Comparison of ENCODE assay signal across 19 cellular contexts in the genomic region with DNA sequence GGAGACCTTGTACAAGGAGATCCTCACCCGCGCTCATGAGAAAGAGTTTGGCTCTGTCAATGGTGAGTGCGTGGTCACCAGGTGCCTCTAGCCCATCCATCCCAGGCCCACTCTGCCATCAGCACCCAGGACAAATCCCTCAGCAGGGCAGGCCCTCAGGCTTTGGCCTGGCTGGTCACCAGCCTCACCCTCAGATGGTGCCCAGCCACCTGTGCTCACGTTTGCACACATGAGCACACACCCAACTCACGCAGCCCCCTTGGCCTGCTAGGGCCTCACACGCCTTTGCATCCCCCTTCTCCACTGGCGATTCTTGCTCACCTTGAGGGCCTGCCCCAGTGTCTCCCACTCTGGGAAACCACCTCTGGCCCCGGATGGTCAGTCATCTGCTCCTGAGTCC. TPM values are rescaled to one million over a fixed set of nuclear protein-coding genes. Genes with fewer than 3 reads are reported as not detected.
A peak's percentile ranks its signal among the peaks of the same experiment; 100 is the strongest.
DNase-seq lines count a peak whose midpoint lies in the region; ATAC-seq, FAIRE-seq and TF ChIP-seq lines count a peak whose summit lies in the region.
"Had no signal": no experiment of that assay in that cellular context is flagged by ENCODE, and none has a peak within 500 bp of the region (broad histone marks: within the 10 kb centered on the region; RNA-seq: fewer than 3 reads in every experiment).

No MANE protein-coding gene starts in this region.

- POLR2A ChIA-PET in WTC11 (lab: Charles Lee), result interaction anchor here (0.6 to 1.1 kb wide), 2 partner anchors 25 to 35 kb away, joined by 3 read pairs; partner anchors contain the start of gene YIF1A

- no peak for TF ChIP-seq CTCF in WTC11 (IDR thresholded peaks at IDR 0.05)
- TF ChIP-seq CTCF in endothelial cell (IDR thresholded peaks at IDR 0.05; ENCODE audit: unreplicated experiment), result no peak

- CTCF ChIA-PET in WTC11 (lab: Charles Lee), result interaction anchor here (0.5 to 1.8 kb wide), 13 partner anchors 11 to 94 kb away, joined by 3 to 13 read pairs (median 4); partner anchors contain the start of genes RIN1 and YIF1A

- FAIRE-seq in urothelium cell line (lab: Jason Lieb, UNC), result peak; percentile 30

- in situ Hi-C loops in G401 (cut with HindIII; ENCODE audit: low sequenced_read_pairs), result no loop called here

- H3K27me3 Mint-ChIP-seq in activated T-cell treated with anti-CD3 and anti-CD28 coated beads, Interleukin-2, amount 50 U/mL, for 72 hours (ENCODE audit: low read depth), result no peaks in the 10 kb centered on the region
- H3K27me3 Mint-ChIP-seq in activated T-cell treated with anti-CD3 and anti-CD28 coated beads, Interleukin-2, amount 50 U/mL, for 24 hours, result no peaks in the 10 kb centered on the region
- H3K27me3 Mint-ChIP-seq in WTC11 (ENCODE audit: low read depth), result no peaks in the 10 kb centered on the region; the same call in 1 of the 2 replicates
- peaks cover 18% of the 10 kb centered on the region for H3K27me3 Mint-ChIP-seq in endothelial cell (ENCODE audit: unreplicated experiment)

- ATAC-seq in activated T-cell treated with anti-CD3 and anti-CD28 coated beads, Interleukin-2, amount 50 U/mL, for 72 hours (replicated peaks in 1 of 2), result no peak
- ATAC-seq in WTC11 (no peak), GM18519 (IDR thresholded peaks at IDR 0.05; ENCODE audit: low FRiP score, unreplicated experiment) (no peak)
- ATAC-seq: SK-N-SH treated with all-trans-retinoic acid at 6 μM for 48 hours had no signal

- peaks cover 21% of the 10 kb centered on the region for H3K4me1 Mint-ChIP-seq in activated T-cell treated with anti-CD3 and anti-CD28 coated beads, Interleukin-2, amount 50 U/mL, for 72 hours (ENCODE audit: low read depth)
- peaks cover 27% of the 10 kb centered on the region for H3K4me1 Mint-ChIP-seq in activated T-cell treated with anti-CD3 and anti-CD28 coated beads, Interleukin-2, amount 50 U/mL, for 24 hours (ENCODE audit: low read depth)
- peaks cover 8% of the 10 kb centered on the region for H3K4me1 Mint-ChIP-seq in WTC11
- H3K4me1 Mint-ChIP-seq in endothelial cell (ENCODE audit: unreplicated experiment), result peaks cover 11% of the 10 kb centered on the region

- peaks cover 10 to 16% of the 10 kb centered on the region in 2 donors for H3K36me3 Mint-ChIP-seq in activated T-cell treated with anti-CD3 and anti-CD28 coated beads, Interleukin-2, amount 50 U/mL, for 72 hours (ENCODE audit: insufficient read depth in 2 of 2)
- H3K36me3 Mint-ChIP-seq in activated T-cell treated with anti-CD3 and anti-CD28 coated beads, Interleukin-2, amount 50 U/mL, for 24 hours (ENCODE audit: low read depth), result peaks cover 88% of the 10 kb centered on the region
- H3K36me3 Mint-ChIP-seq in WTC11 (peaks cover 35% of the 10 kb centered on the region), endothelial cell (ENCODE audit: low read depth, unreplicated experiment) (peaks cover 19% of the 10 kb centered on the region)

- DNase-seq in activated T-cell treated with anti-CD3 and anti-CD28 coated beads, Interleukin-2, amount 50 U/mL, for 72 hours, result no peak
- DNase-seq in activated T-cell treated with anti-CD3 and anti-CD28 coated beads, Interleukin-2, amount 50 U/mL, for 24 hours, result no peak
- DNase-seq in WTC11 (ENCODE audit: low spot score) (no peak), endothelial cell (ENCODE audit: low spot score) (no peak), urothelium cell line (ENCODE audit: low spot score) (no peak), NCI-H446 treated with DMSO at 0.1 percent for 48 hours (lab: John Stamatoyannopoulos, UW) (no peak), G401 (ENCODE audit: low spot score) (no peak)
- DNase-seq: CD8-positive, alpha-beta memory T cell; GDM1; MG63; NCI-H187 treated with DMSO at 0.1 percent for 48 hours; NCI-H2107; NCI-H2227 treated with DMSO at 0.1 percent for 48 hours; NCI-H510A treated with DMSO at 0.1 percent for 48 hours; NCI-H748 treated with DMSO at 0.1 percent for 48 hours; SIG-M5 had no signal

- H3K4me3 Mint-ChIP-seq in activated T-cell treated with anti-CD3 and anti-CD28 coated beads, Interleukin-2, amount 50 U/mL, for 72 hours, result no peak overlapping the region
- no peak overlapping the region for H3K4me3 Mint-ChIP-seq in activated T-cell treated with anti-CD3 and anti-CD28 coated beads, Interleukin-2, amount 50 U/mL, for 24 hours
- H3K4me3 Mint-ChIP-seq in WTC11 (no peak overlapping the region), endothelial cell (ENCODE audit: unreplicated experiment) (peak overlapping the region; percentile 7)

- H3K9me3 Mint-ChIP-seq in activated T-cell treated with anti-CD3 and anti-CD28 coated beads, Interleukin-2, amount 50 U/mL, for 72 hours, result no peaks in the 10 kb centered on the region
- H3K9me3 Mint-ChIP-seq in activated T-cell treated with anti-CD3 and anti-CD28 coated beads, Interleukin-2, amount 50 U/mL, for 24 hours, result no peaks in the 10 kb centered on the region
- H3K9me3 Mint-ChIP-seq in WTC11, result no peaks in the 10 kb centered on the region
- H3K9me3 Mint-ChIP-seq in endothelial cell (ENCODE audit: unreplicated experiment), result no peaks in the 10 kb centered on the region
- H3K9me3 Mint-ChIP-seq: CD8-positive, alpha-beta memory T cell had no signal

- H3K27ac Mint-ChIP-seq in activated T-cell treated with anti-CD3 and anti-CD28 coated beads, Interleukin-2, amount 50 U/mL, for 72 hours, result peak overlapping the region; percentile 68
- no peak overlapping the region for H3K27ac Mint-ChIP-seq in activated T-cell treated with anti-CD3 and anti-CD28 coated beads, Interleukin-2, amount 50 U/mL, for 24 hours
- peak overlapping the region; percentile 63 for H3K27ac Mint-ChIP-seq in WTC11
- no peak overlapping the region for H3K27ac Mint-ChIP-seq in endothelial cell (ENCODE audit: unreplicated experiment)

TF ChIP-seq in WTC11, 78 proteins besides CTCF, POLR2A, EP300 and RAD21:
- TF ChIP-seq NFYB (CRISPR knock-in tag; conservative IDR thresholded peaks at IDR 0.05; ENCODE audit: low read depth), result no peak
- no peak for TF ChIP-seq MLX (CRISPR knock-in tag; IDR thresholded peaks at IDR 0.05)
- TF ChIP-seq NR3C1 (CRISPR knock-in tag; conservative IDR thresholded peaks at IDR 0.05; ENCODE audit: low read depth), result no peak
- TF ChIP-seq, protein P1, sequence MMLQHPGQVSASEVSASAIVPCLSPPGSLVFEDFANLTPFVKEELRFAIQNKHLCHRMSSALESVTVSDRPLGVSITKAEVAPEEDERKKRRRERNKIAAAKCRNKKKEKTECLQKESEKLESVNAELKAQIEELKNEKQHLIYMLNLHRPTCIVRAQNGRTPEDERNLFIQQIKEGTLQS (CRISPR knock-in tag; conservative IDR thresholded peaks at IDR 0.05), result no peak
- TF ChIP-seq ELF4 (CRISPR knock-in tag; IDR thresholded peaks at IDR 0.05; ENCODE audit: low read depth), result no peak
- TF ChIP-seq IRF2 (CRISPR knock-in tag; IDR thresholded peaks at IDR 0.05; ENCODE audit: borderline replicate concordance, low read depth), result no peak
- TF ChIP-seq ZNF671 (CRISPR knock-in tag; IDR thresholded peaks at IDR 0.05), result no peak
- TF ChIP-seq ZMAT4 (CRISPR knock-in tag; IDR thresholded peaks at IDR 0.05), result no peak
- TF ChIP-seq OVOL2 (CRISPR knock-in tag; IDR thresholded peaks at IDR 0.05; ENCODE audit: borderline replicate concordance), result no peak
- no peak for TF ChIP-seq TEAD1 (CRISPR knock-in tag; IDR thresholded peaks at IDR 0.05)
- TF ChIP-seq ZNF416 (CRISPR knock-in tag; IDR thresholded peaks at IDR 0.05), result no peak
- no peak for TF ChIP-seq ZNF219 (CRISPR knock-in tag; IDR thresholded peaks at IDR 0.05; ENCODE audit: borderline replicate concordance)

RNA-seq across cellular contexts. Expression of gene RAB1B, which starts 4.1 kb away (rescaled TPM):
- total RNA-seq in activated T-cell treated with anti-CD3 and anti-CD28 coated beads, Interleukin-2, amount 50 U/mL, for 72 hours, result 100 to 1,000 TPM; 127 to 139 TPM
- total RNA-seq in WTC11 (2021) (125 to 134 TPM (median 130 TPM) in 3 replicates), endothelial cell (ENCODE audit: unreplicated experiment) (189 TPM)
- 67.8 and 81.8 TPM in 2 replicates for total RNA-seq in G401 (2014; rRNA removed; shearing (Covaris generic))

RNA-seq across cellular contexts. Expression of gene KLC2, which starts 6.9 kb away (rescaled TPM):
- 10 to 100 TPM; 51.9 to 54.8 TPM for total RNA-seq in activated T-cell treated with anti-CD3 and anti-CD28 coated beads, Interleukin-2, amount 50 U/mL, for 72 hours
- total RNA-seq in WTC11 (2021) (52.3 to 54.9 TPM (median 54.1 TPM) in 3 replicates), endothelial cell (ENCODE audit: unreplicated experiment) (35.1 TPM)
- total RNA-seq in G401 (2014; rRNA removed; shearing (Covaris generic)), result 17.2 and 18.3 TPM in 2 replicates

RNA-seq across cellular contexts. Expression of gene CNIH2, which starts 13.6 kb away (rescaled TPM):
- 1 to 10 TPM; 1.2 to 3.5 TPM for total RNA-seq in activated T-cell treated with anti-CD3 and anti-CD28 coated beads, Interleukin-2, amount 50 U/mL, for 72 hours
- 12.2 to 12.9 TPM (median 12.2 TPM) in 3 replicates for total RNA-seq in WTC11 (2021)
- total RNA-seq in endothelial cell (ENCODE audit: unreplicated experiment), result 1.9 TPM
- total RNA-seq in G401 (2014; rRNA removed; shearing (Covaris generic)), result 4.4 and 12.4 TPM in 2 replicates

RNA-seq across cellular contexts. Expression of gene YIF1A, which starts 24.6 kb away (rescaled TPM):
- total RNA-seq in activated T-cell treated with anti-CD3 and anti-CD28 coated beads, Interleukin-2, amount 50 U/mL, for 72 hours, result 10 to 100 TPM; 42.9 to 50.8 TPM
- 86.0 to 86.9 TPM (median 86.4 TPM) in 3 replicates for total RNA-seq in WTC11 (2021)
- 48.0 TPM for total RNA-seq in endothelial cell (ENCODE audit: unreplicated experiment)
- 106 and 113 TPM in 2 replicates for total RNA-seq in G401 (2014; rRNA removed; shearing (Covaris generic))

RNA-seq across cellular contexts. Expression of gene TMEM151A, which starts 27.3 kb away (rescaled TPM):
- total RNA-seq in activated T-cell treated with anti-CD3 and anti-CD28 coated beads, Interleukin-2, amount 50 U/mL, for 72 hours, result under 1 TPM in 1 of 2 donors, not detected in 1; 0.10 TPM
- 2.2 to 2.3 TPM (median 2.3 TPM) in 3 replicates for total RNA-seq in WTC11 (2021)
- total RNA-seq in endothelial cell (ENCODE audit: unreplicated experiment), result not detected
- total RNA-seq in G401 (2014; rRNA removed; shearing (Covaris generic)), result 2.8 TPM in 1 of 2 replicates, not detected in the other
- total RNA-seq: CD8-positive, alpha-beta memory T cell; Daoy had no signal

Comparison
In these comparisons a context has a peak if more than half of its experiments do, and no peak if none do; other contexts are left out.
1. H3K27ac Mint-ChIP-seq: peak in activated T-cell treated with anti-CD3 and anti-CD28 coated beads, Interleukin-2, amount 50 U/mL, for 72 hours (single experiment) and WTC11 (single experiment); none in activated T-cell treated with anti-CD3 and anti-CD28 coated beads, Interleukin-2, amount 50 U/mL, for 24 hours (single experiment) and endothelial cell (single experiment).